In genomic region chr18:60870261-60870966, GRCh38 we compare ENCODE assay signal across 23 cellular contexts.
"Had no signal": no experiment of that assay in that cellular context is flagged by ENCODE, and none has a peak within 500 bp of the region (broad histone marks: within the 10 kb centered on the region; RNA-seq: fewer than 3 reads in every experiment).

No MANE protein-coding gene starts in this region.

- H3K4me3 ChIP-seq: hepatocyte, left ventricle myocardium inferior, pancreas, psoas muscle, right atrium auricular region, spleen, upper lobe of left lung had no signal

- ATAC-seq: activated naive CD4-positive, alpha-beta T cell treated with anti-CD3 and anti-CD28 coated beads, Interleukin-2, amount 50 U/mL, for 72 hours; activated T-helper 17 cell treated with anti-CD3 and anti-CD28 coated beads, Interleukin-2, amount 50 U/mL, for 72 hours; esophagus mucosa; pancreas; psoas muscle had no signal

- H3K9me3 ChIP-seq: left ventricle myocardium inferior, neutrophil, pancreas, psoas muscle, right atrium auricular region, spleen, upper lobe of left lung had no signal

- H3K4me1 ChIP-seq: left ventricle myocardium inferior, pancreas, psoas muscle, right atrium auricular region, spleen, upper lobe of left lung had no signal

- H3K27ac ChIP-seq: hepatocyte, left ventricle myocardium inferior, neutrophil, pancreas, psoas muscle, right atrium auricular region, spleen, upper lobe of left lung had no signal

- H2AFZ ChIP-seq: hepatocyte had no signal

- DNase-seq: activated CD4-positive, alpha-beta T cell treated with anti-CD3 and anti-CD28 coated beads for 1 hour; activated T-cell treated with anti-CD3 and anti-CD28 coated beads, Interleukin-2, amount 50 U/mL, for 24 hours; aorta; central memory CD4-positive, alpha-beta T cell; dermis blood vessel endothelial cell; effector CD8-positive, alpha-beta T cell; glutamatergic neuron; immature natural killer cell; kidney glomerular epithelial cell; left ventricle myocardium inferior; pancreas; psoas muscle; spleen; stimulated activated CD4-positive, alpha-beta T cell treated with anti-CD3 and anti-CD28 coated beads, Interleukin-4, amount 100 ng/mL, for 1 hour; stimulated activated naive CD4-positive, alpha-beta T cell treated with Interleukin-2 at 50 U/mL for 16 hours; upper lobe of left lung had no signal

- H3K27me3 ChIP-seq: hepatocyte, neutrophil, pancreas, right atrium auricular region, spleen, upper lobe of left lung had no signal

- H3K4me2 ChIP-seq: hepatocyte had no signal

- H3K36me3 ChIP-seq: left ventricle myocardium inferior, neutrophil, pancreas, right atrium auricular region, spleen, upper lobe of left lung had no signal

- FAIRE-seq: pancreas, TTC549 had no signal

- H3K79me2 ChIP-seq: hepatocyte had no signal
